20 cellular contexts compared by ENCODE assay signal in the genomic region with DNA sequence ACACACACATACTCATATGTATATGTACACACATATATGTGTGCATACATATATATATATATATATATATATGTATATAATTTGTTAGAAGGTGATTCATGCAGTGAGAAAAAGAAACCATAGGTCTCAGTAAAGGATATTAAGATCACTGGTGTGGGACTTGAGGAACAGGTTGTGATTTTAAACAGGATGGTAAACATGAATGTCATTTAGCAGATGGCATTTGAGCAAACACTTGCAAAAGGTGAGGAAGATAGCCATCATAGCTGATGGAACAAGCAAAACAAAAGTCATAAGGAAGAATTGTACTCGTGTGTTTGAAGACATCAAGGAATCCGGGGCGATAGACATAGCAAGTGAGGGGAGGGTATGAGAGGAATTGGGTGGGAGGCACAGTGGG.
"Had no signal": no experiment of that assay in that cellular context is flagged by ENCODE, and none has a peak within 500 bp of the region (broad histone marks: within the 10 kb centered on the region; RNA-seq: fewer than 3 reads in every experiment).

No MANE protein-coding gene starts in this region.

- ATAC-seq: Panc1, T-cell had no signal

- H3K27me3 ChIP-seq: MG63, SJSA1 had no signal

- H3K9ac ChIP-seq: SK-N-SH had no signal

- H3K4me2 ChIP-seq: SK-N-SH had no signal

- H3K9me2 ChIP-seq: SK-N-SH had no signal

- H3K4me1 ChIP-seq: SJSA1 had no signal

- H3K4me3 ChIP-seq: MG63, SJSA1 had no signal

- H3K27ac ChIP-seq: RWPE1, SJSA1 had no signal

- H3K36me3 ChIP-seq: MG63, SJSA1 had no signal

- H3K9me3 ChIP-seq: MG63, SJSA1, SK-N-SH had no signal

- DNase-seq: KBM-7, MG63, NCI-H1092 treated with DMSO at 0.1 percent for 48 hours, NCI-H1436, NCI-H187, NCI-H2029, NCI-H2081 treated with DMSO at 0.1 percent for 48 hours, NCI-H2171 treated with DMSO at 0.1 percent for 48 hours, NCI-H345, NCI-H446 treated with DMSO at 0.1 percent for 48 hours, NCI-H524 treated with DMSO at 0.1 percent for 48 hours, NCI-H69, NCI-H774, SHP77, SK-N-SH, SW 1271, T-cell had no signal
